In genomic region chr14:90500665-90501370, GRCh38 we compare ENCODE assay signal across 16 cellular contexts.
A peak's percentile ranks its signal among the peaks of the same experiment; 100 is the strongest.
DNase-seq lines count a peak whose midpoint lies in the region; ATAC-seq, FAIRE-seq and TF ChIP-seq lines count a peak whose summit lies in the region.
"Had no signal": no experiment of that assay in that cellular context is flagged by ENCODE, and none has a peak within 500 bp of the region (broad histone marks: within the 10 kb centered on the region; RNA-seq: fewer than 3 reads in every experiment).

No MANE protein-coding gene starts in this region.

- TF ChIP-seq EP300 in HepG2 (IDR thresholded peaks at IDR 0.05; ENCODE audit: low read depth in 2 of 2, low read length in 2 of 2) (no peak), HepG2 (CRISPR knock-in tag; IDR thresholded peaks at IDR 0.05; ENCODE audit: borderline replicate concordance) (no peak)

- H3K27me3 ChIP-seq in GM23338 (ENCODE audit: insufficient read depth) (no peaks in the 10 kb centered on the region), HepG2 (ENCODE audit: control insufficient read depth in 1 of 2, insufficient read depth in 2 of 2, low read length in 2 of 2) (no peaks in the 10 kb centered on the region), adrenal gland (no peaks in the 10 kb centered on the region)
- H3K27me3 ChIP-seq: MG63, pancreas, vagina had no signal

- DNase-seq in CD14-positive monocyte (ENCODE audit: low spot score) (no peak), GM23338 (ENCODE audit: low spot score) (no peak), UCSD-AML1 (lab: John Stamatoyannopoulos, UW; ENCODE audit: unreplicated experiment) (peak; percentile 86), HepG2 (ENCODE audit: low spot score) (peak; percentile 46), NCI-H2081 (lab: John Stamatoyannopoulos, UW) (no peak), nucleus accumbens (lab: John Stamatoyannopoulos, UW) (no peak), adrenal gland (no peak), retina (no peak)
- DNase-seq: activated CD4-positive, alpha-beta T cell treated with anti-CD3 and anti-CD28 coated beads for 48 hours; dermis blood vessel endothelial cell; MG63; NCI-H2107; T-helper 1 cell had no signal

- H3K36me3 Mint-ChIP-seq in CD14-positive monocyte (no peaks in the 10 kb centered on the region), GM23338 (ENCODE audit: low read depth) (no peaks in the 10 kb centered on the region; the same call in 2 of the 3 replicates)

- FAIRE-seq in HepG2 (lab: Jason Lieb, UNC) = peak; percentile 32
- FAIRE-seq: GM18507, pancreas had no signal

- H3K36me3 ChIP-seq in GM23338 (ENCODE audit: insufficient read depth) (no peaks in the 10 kb centered on the region), HepG2 (replicated peaks in 1 of 2; ENCODE audit: control insufficient read depth in 1 of 2, insufficient read depth in 2 of 2, low read length in 2 of 2) (no peaks in the 10 kb centered on the region), adrenal gland (replicated peaks in 1 of 2) (no peaks in the 10 kb centered on the region)
- H3K36me3 ChIP-seq: MG63, pancreas, vagina had no signal

- no TSS peak for BruUV-seq in HepG2 (replicated peaks; lab: Mats Ljungman, UMichigan)

- intact Hi-C loops in CD14-positive monocyte (cut with micrococcal nuclease) = no loop called here
- intact Hi-C loops in HepG2 (cut with micrococcal nuclease; ENCODE audit: unreplicated experiment) = no loop called here
- intact Hi-C loops in adrenal gland (cut with DNase I) = no loop called here

- peaks cover 7% of the 10 kb centered on the region for H3K4me1 ChIP-seq in GM23338 (ENCODE audit: insufficient read depth)
- H3K4me1 ChIP-seq in HepG2 (ENCODE audit: insufficient read depth, low read length) = peaks cover 44% of the 10 kb centered on the region
- no peaks in the 10 kb centered on the region for H3K4me1 ChIP-seq in adrenal gland (replicated peaks in 1 of 2)
- H3K4me1 ChIP-seq: pancreas, vagina had no signal

- peak; percentile 35; the same call in 1 of the 2 replicates for TF ChIP-seq RAD21 in HepG2 (CRISPR knock-in tag; IDR thresholded peaks at IDR 0.05)

- H3K9me3 Mint-ChIP-seq in CD14-positive monocyte (no peaks in the 10 kb centered on the region), GM23338 (no peaks in the 10 kb centered on the region)

- H3F3A ChIP-seq in GM23338 (replicated peaks; ENCODE audit: low read depth) = no peaks in the 10 kb centered on the region

- H3K4me1 Mint-ChIP-seq in CD14-positive monocyte (peaks cover 10% of the 10 kb centered on the region), GM23338 (peaks cover 24% of the 10 kb centered on the region)

- H3K27ac ChIP-seq in GM23338 (ENCODE audit: low read depth) (no peak overlapping the region), HepG2 (ENCODE audit: extremely low read length, insufficient read depth, low read length) (peak overlapping the region; percentile 60), adrenal gland (no peak overlapping the region)
- H3K27ac ChIP-seq: vagina had no signal

- H3K4me2 ChIP-seq in GM23338 (no peak overlapping the region; the same call in 1 of the 2 replicates), HepG2 (ENCODE audit: low read depth, low read length) (peak overlapping the region; percentile 93)

- peak overlapping the region; percentile 67 to 84 for H3K4me3 Mint-ChIP-seq in CD14-positive monocyte
- H3K4me3 Mint-ChIP-seq in GM23338 = no peak overlapping the region

- H3K27me3 Mint-ChIP-seq in CD14-positive monocyte (ENCODE audit: low read depth in 3 of 3) (peaks cover 5 to 12% (median 6%) of the 10 kb centered on the region in 3 donors), GM23338 (ENCODE audit: insufficient read depth, low read depth, poor library complexity) (peaks cover 6% of the 10 kb centered on the region)

- H4K20me1 ChIP-seq in GM23338 (replicated peaks; ENCODE audit: insufficient read depth) (no peaks in the 10 kb centered on the region), HepG2 (ENCODE audit: insufficient read depth, low read length) (no peaks in the 10 kb centered on the region)

- H3K9me3 ChIP-seq in HepG2 (ENCODE audit: low read length) (no peaks in the 10 kb centered on the region), adrenal gland (replicated peaks in 1 of 3) (no peaks in the 10 kb centered on the region)
- H3K9me3 ChIP-seq: MG63, pancreas, vagina had no signal

- WGBS in HepG2 (ENCODE audit: low lambda C conversion rate) = 11% methylated on average over 13 of the region's 19 CpGs
- WGBS in adrenal gland, 4 donors = 61 to 72% (median 68%) methylated on average over 13 to 19 of the region's 19 CpGs

- TF ChIP-seq CTCF in CD14-positive monocyte (IDR thresholded peaks at IDR 0.05) (no peak), GM23338 (conservative IDR thresholded peaks at IDR 0.05; ENCODE audit: low read depth in 2 of 2) (no peak), HepG2 (CRISPR knock-in tag; IDR thresholded peaks at IDR 0.05) (peak; percentile 55), adrenal gland (IDR thresholded peaks at IDR 0.05) (no peak)

- POLR2A ChIA-PET in HepG2 (lab: Yijun Ruan, JAX) = interaction anchor here (0.7 to 2.5 kb wide), 6 partner anchors 12 to 196 kb away, joined by 3 to 60 read pairs (median 6); partner anchors contain the start of gene CALM1

- in situ Hi-C loops in HepG2 (cut with HindIII; ENCODE audit: extremely low pct_ligation_motif_present, low pct_unique_long_range_greater_than_20kb) = no loop called here

- TF ChIP-seq POLR2A in HepG2 (IDR thresholded peaks at IDR 0.05; ENCODE audit: insufficient read depth in 1 of 2, low read depth in 2 of 2, low read length in 2 of 2) (peak; percentile 53 to 58; a peak in 1 of 4 replicates), adrenal gland (IDR thresholded peaks at IDR 0.05) (no peak)

- CTCF ChIA-PET in HepG2 (lab: Yijun Ruan, JAX; ENCODE audit: low intra/inter-chr PET ratio, low total read pairs) = no interaction called here

- H3K9me2 ChIP-seq in GM23338 (ENCODE audit: insufficient read depth) = peaks cover 16% of the 10 kb centered on the region

- H2AFZ ChIP-seq in GM23338 (peak overlapping the region; percentile 32; the same call in 1 of the 2 replicates), HepG2 (ENCODE audit: low read length) (no peak overlapping the region)

- H3K79me2 ChIP-seq in GM23338 (replicated peaks; ENCODE audit: insufficient read depth) (no peaks in the 10 kb centered on the region), HepG2 (ENCODE audit: insufficient read depth, low read length) (no peaks in the 10 kb centered on the region)

- H3K4me3 ChIP-seq in GM23338 (no peak overlapping the region), HepG2 (replicated peaks in 1 of 3; ENCODE audit: insufficient read depth in 1 of 3, low read depth in 2 of 3, low read length in 3 of 3) (peak overlapping the region; percentile 38 to 73 (median 46)), adrenal gland (no peak overlapping the region)
- H3K4me3 ChIP-seq: MG63, pancreas, vagina had no signal

- ATAC-seq in GM23338 = no peak
- ATAC-seq in HepG2 = peak; percentile 84

- peak overlapping the region; percentile 61 for H3K9ac ChIP-seq in HepG2 (ENCODE audit: insufficient read depth, low read depth, low read length)

- H3K27ac Mint-ChIP-seq in CD14-positive monocyte (peak overlapping the region in 1 of 7 donors; percentile 26), GM23338 (peak overlapping the region; percentile 53; the same call in 1 of the 2 replicates)

TF ChIP-seq in GM23338, 12 proteins besides CTCF, POLR2A, EP300 and RAD21 (continues in another document):
- no peak for TF ChIP-seq ZNF114 (CRISPR knock-in tag; IDR thresholded peaks at IDR 0.05)

TF ChIP-seq in HepG2, 621 proteins besides CTCF, POLR2A, EP300 and RAD21 (continues in another document):
- TF ChIP-seq MYNN (CRISPR knock-in tag; IDR thresholded peaks at IDR 0.05; ENCODE audit: low read depth) = 0 out of 2 replicates have a peak, but pooled peaks have one; percentile 46
- no peak for TF ChIP-seq EHMT2 (IDR thresholded peaks at IDR 0.05; ENCODE audit: borderline replicate concordance, low read depth, low read length)
- no peak for TF ChIP-seq LCORL (IDR thresholded peaks at IDR 0.05)
- TF ChIP-seq LCORL (CRISPR knock-in tag; IDR thresholded peaks at IDR 0.05) = 0 out of 2 replicates have a peak, but pooled peaks have one; percentile 26
- TF ChIP-seq FOXA3 (CRISPR knock-in tag; IDR thresholded peaks at IDR 0.05) = 0 out of 2 replicates have a peak, but pooled peaks have one; percentile 12
- TF ChIP-seq MYC (CRISPR knock-in tag; IDR thresholded peaks at IDR 0.05; ENCODE audit: borderline replicate concordance) = peak; percentile 36; the same call in 1 of the 2 replicates
- peak; percentile 40; the same call in 1 of the 2 replicates for TF ChIP-seq ZSCAN31 (CRISPR knock-in tag; IDR thresholded peaks at IDR 0.05; ENCODE audit: low read depth)
- TF ChIP-seq ZNF337 (CRISPR knock-in tag; IDR thresholded peaks at IDR 0.05; ENCODE audit: borderline replicate concordance, low read depth) = no peak
- peak; percentile 69 for TF ChIP-seq ZFY (CRISPR knock-in tag; IDR thresholded peaks at IDR 0.05)
- TF ChIP-seq SP140L (CRISPR knock-in tag; IDR thresholded peaks at IDR 0.05; ENCODE audit: borderline replicate concordance) = no peak
- TF ChIP-seq REST (IDR thresholded peaks at IDR 0.05; ENCODE audit: borderline replicate concordance in 1 of 2, low read depth in 1 of 2, low read length in 2 of 2) = peak; percentile 44 to 88
- peak; percentile 28; the same call in 1 of the 2 replicates for TF ChIP-seq MIER3 (CRISPR knock-in tag; IDR thresholded peaks at IDR 0.05; ENCODE audit: borderline replicate concordance)

Comparison
In these comparisons a context has a peak if more than half of its experiments do, and no peak if none do; other contexts are left out.
1. DNase-seq: peak in UCSD-AML1 (single experiment) and HepG2 (single experiment); none in CD14-positive monocyte (single experiment), GM23338 (single experiment), NCI-H2081 (0 of 2), nucleus accumbens (0 of 56), adrenal gland (0 of 7) and retina (single experiment).
2. H3K4me3 ChIP-seq: peak in HepG2 (3 of 3); none in GM23338 (single experiment) and adrenal gland (0 of 4).
3. POLR2A ChIP-seq: peak in HepG2 (2 of 2); none in adrenal gland (0 of 2).